Comparison of ENCODE assay signal across 1 cellular context in genomic region chr6:52575490-52575868, GRCh38.
TF ChIP-seq lines count a peak whose summit lies in the region.

No MANE protein-coding gene starts in this region.

TF ChIP-seq in H1, 55 proteins besides CTCF, POLR2A, EP300 and RAD21:
- TF ChIP-seq SIN3A (conservative IDR thresholded peaks at IDR 0.05 in 1 of 2, IDR thresholded peaks at IDR 0.05 in 1 of 2; ENCODE audit: low read depth in 1 of 2, low read length in 2 of 2) (no peak), RXRA (IDR thresholded peaks at IDR 0.05; ENCODE audit: insufficient read depth, low read depth, low read length) (no peak), EZH2 (IDR thresholded peaks at IDR 0.05; ENCODE audit: low read depth, low read length, severe bottlenecking) (no peak), SUZ12 (IDR thresholded peaks at IDR 0.05; ENCODE audit: low read length) (no peak), CHD7 (IDR thresholded peaks at IDR 0.05; ENCODE audit: insufficient replicate concordance, low read length) (no peak), SP4 (IDR thresholded peaks at IDR 0.05; ENCODE audit: low read length) (no peak), KDM1A (IDR thresholded peaks at IDR 0.05; ENCODE audit: borderline replicate concordance, low read length) (no peak), SAP30 (IDR thresholded peaks at IDR 0.05; ENCODE audit: insufficient read depth, insufficient replicate concordance, low read length) (no peak), GTF2F1 (IDR thresholded peaks at IDR 0.05; ENCODE audit: borderline replicate concordance, low read depth, low read length) (no peak)
